Comparison of ENCODE assay signal across 12 cellular contexts in the genomic region with DNA sequence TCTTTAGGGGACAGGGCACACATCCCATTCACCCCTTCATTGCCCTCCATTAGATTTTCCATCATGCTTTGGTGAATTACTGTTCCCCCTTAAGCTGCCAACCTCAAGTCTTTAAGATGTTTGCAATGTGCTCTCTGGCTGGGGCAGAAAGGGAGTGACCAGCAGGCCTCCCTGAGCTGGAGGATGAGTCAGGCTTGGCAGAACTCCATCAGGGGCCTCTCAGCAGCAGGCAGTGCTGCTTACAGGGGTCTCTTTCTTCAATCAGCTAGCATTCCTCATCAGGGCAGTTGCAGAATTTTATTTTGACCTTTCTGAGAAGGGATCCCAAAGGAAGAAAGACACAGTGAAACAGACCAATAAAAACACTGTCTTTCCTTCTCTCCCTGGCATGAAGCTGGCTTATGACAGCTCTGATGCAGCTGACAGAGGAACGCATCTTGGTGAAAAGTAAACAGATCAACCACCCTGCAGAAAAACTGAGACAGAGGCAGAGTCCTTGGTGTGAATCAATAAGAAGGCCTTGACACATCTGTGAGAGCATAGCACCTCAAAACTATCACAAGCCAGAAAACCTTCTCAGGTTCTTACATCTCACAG.
DNase-seq lines count a peak whose midpoint lies in the region; ATAC-seq, FAIRE-seq and TF ChIP-seq lines count a peak whose summit lies in the region.
"Had no signal": no experiment of that assay in that cellular context is flagged by ENCODE, and none has a peak within 500 bp of the region (broad histone marks: within the 10 kb centered on the region; RNA-seq: fewer than 3 reads in every experiment).

No MANE protein-coding gene starts in this region.

- no peaks in the 10 kb centered on the region for H3K4me1 Mint-ChIP-seq in MCF 10A (ENCODE audit: insufficient read depth, unreplicated experiment)
- H3K4me1 Mint-ChIP-seq: B cell, H9 had no signal

- no peak overlapping the region for H3K27ac Mint-ChIP-seq in MCF 10A (ENCODE audit: low read depth, unreplicated experiment)
- H3K27ac Mint-ChIP-seq: B cell, H9 had no signal

- H3K36me3 Mint-ChIP-seq in MCF 10A (ENCODE audit: insufficient read depth, unreplicated experiment): no peaks in the 10 kb centered on the region

- peaks cover 12% of the 10 kb centered on the region for H3K27me3 Mint-ChIP-seq in MCF 10A (ENCODE audit: insufficient read depth, unreplicated experiment)

- TF ChIP-seq POLR2A in breast epithelium (IDR thresholded peaks at IDR 0.05): no peak

- no peaks in the 10 kb centered on the region for H3K27me3 ChIP-seq in breast epithelium
- H3K27me3 ChIP-seq: upper lobe of left lung had no signal

- no peaks in the 10 kb centered on the region for H3K9me3 Mint-ChIP-seq in MCF 10A (ENCODE audit: unreplicated experiment)

- H3K4me1 ChIP-seq in breast epithelium (no peaks in the 10 kb centered on the region), mucosa of descending colon (ENCODE audit: low read depth) (no peaks in the 10 kb centered on the region)
- H3K4me1 ChIP-seq: upper lobe of left lung had no signal

- BruUV-seq in MCF 10A (replicated peaks; lab: Mats Ljungman, UMichigan): no TSS peak

- H3K36me3 ChIP-seq in breast epithelium (no peaks in the 10 kb centered on the region), mucosa of descending colon (ENCODE audit: low read depth) (no peaks in the 10 kb centered on the region)
- H3K36me3 ChIP-seq: upper lobe of left lung had no signal

- H3K4me3 ChIP-seq in breast epithelium (no peak overlapping the region), mucosa of descending colon (no peak overlapping the region), coronary artery (no peak overlapping the region)
- H3K4me3 ChIP-seq: upper lobe of left lung had no signal

- FAIRE-seq in urothelium cell line (lab: Jason Lieb, UNC): no peak

- POLR2A ChIA-PET in MCF 10A (lab: Yijun Ruan, JAX): no interaction called here

- no peaks in the 10 kb centered on the region for H3K9me3 ChIP-seq in breast epithelium
- no peaks in the 10 kb centered on the region for H3K9me3 ChIP-seq in mucosa of descending colon
- H3K9me3 ChIP-seq: upper lobe of left lung had no signal

- no peak for ATAC-seq in mucosa of descending colon

- intact Hi-C loops in MCF 10A (cut with micrococcal nuclease) (no loop called here), breast epithelium (cut with DNase I; ENCODE audit: low total_unique reads) (no loop called here), mucosa of descending colon (cut with DNase I, micrococcal nuclease) (no loop called here)

- H3K4me3 Mint-ChIP-seq in MCF 10A (ENCODE audit: unreplicated experiment): no peak overlapping the region
- H3K4me3 Mint-ChIP-seq: B cell, H9 had no signal

- TF ChIP-seq CTCF in MCF 10A (IDR thresholded peaks at IDR 0.05; ENCODE audit: unreplicated experiment) (no peak), breast epithelium (IDR thresholded peaks at IDR 0.05) (no peak), mucosa of descending colon (IDR thresholded peaks at IDR 0.05) (no peak), coronary artery (IDR thresholded peaks at IDR 0.05) (no peak)

- DNase-seq in MCF 10A (ENCODE audit: unreplicated experiment) (peak; percentile 28), breast epithelium (ENCODE audit: low spot score in 2 of 2) (no peak), amniotic epithelial cell (ENCODE audit: low read depth) (peak; percentile 27), iPS-NIHi7 (ENCODE audit: extremely low spot score) (peak; percentile 22), urothelium cell line (ENCODE audit: low spot score) (peak; percentile 51), mucosa of descending colon (no peak), coronary artery (ENCODE audit: low spot score) (no peak), dermis blood vessel endothelial cell (no peak)
- DNase-seq: H9, NCI-H2029 treated with DMSO at 0.1 percent for 48 hours, upper lobe of left lung had no signal

- CTCF ChIA-PET in MCF 10A (lab: Yijun Ruan, JAX): no interaction called here

- H3K27ac ChIP-seq in breast epithelium (no peak overlapping the region), coronary artery (no peak overlapping the region)
- H3K27ac ChIP-seq: upper lobe of left lung had no signal

Comparison
In these comparisons a context has a peak if more than half of its experiments do, and no peak if none do; other contexts are left out.
1. DNase-seq: peak in MCF 10A (single experiment), amniotic epithelial cell (single experiment), iPS-NIHi7 (single experiment) and urothelium cell line (single experiment); none in breast epithelium (0 of 2), mucosa of descending colon (0 of 3), coronary artery (single experiment) and dermis blood vessel endothelial cell (single experiment).